ENCODE assay signal across 18 cellular contexts in genomic region chr1:2177946-2178538, GRCh38. TPM values are rescaled to one million over a fixed set of nuclear protein-coding genes. Genes with fewer than 3 reads are reported as not detected.
DNase-seq lines count a peak whose midpoint lies in the region; ATAC-seq, FAIRE-seq and TF ChIP-seq lines count a peak whose summit lies in the region.
"Had no signal": no experiment of that assay in that cellular context is flagged by ENCODE, and none has a peak within 500 bp of the region (broad histone marks: within the 10 kb centered on the region; RNA-seq: fewer than 3 reads in every experiment).

No MANE protein-coding gene starts in this region.

- CTCF ChIA-PET in HepG2 (lab: Yijun Ruan, JAX; ENCODE audit: low intra/inter-chr PET ratio, low total read pairs) = no interaction called here

- in situ Hi-C loops in HepG2 (cut with HindIII; ENCODE audit: extremely low pct_ligation_motif_present, low pct_unique_long_range_greater_than_20kb) = loop anchor here (25.0 kb wide), 1 partner anchor 334 kb away; no protein-coding TSS in a partner anchor

- H4K20me1 ChIP-seq in HepG2 (ENCODE audit: insufficient read depth, low read length) = no peaks in the 10 kb centered on the region; the same call in 1 of the 2 replicates

- H3K4me2 ChIP-seq in HepG2 (ENCODE audit: low read depth, low read length) (no peak overlapping the region), mesenchymal stem cell (ENCODE audit: low read length, poor library complexity, severe bottlenecking) (no peak overlapping the region)
- H3K4me2 ChIP-seq: BLaER1 had no signal

- no peak overlapping the region for H3K18ac ChIP-seq in mesenchymal stem cell (ENCODE audit: low read depth in 1 of 2, low read length in 2 of 2)

- H3K27ac ChIP-seq in HepG2 (ENCODE audit: extremely low read length, insufficient read depth, low read length) (no peak overlapping the region), right lobe of liver (no peak overlapping the region), mesenchymal stem cell (ENCODE audit: low read length, poor library complexity, severe bottlenecking) (no peak overlapping the region), esophagus muscularis mucosa (replicated peaks in 1 of 4) (no peak overlapping the region)
- H3K27ac ChIP-seq: BLaER1, HL-60 had no signal

- no peak overlapping the region for H3K4me3 ChIP-seq in HepG2 (replicated peaks in 1 of 3; ENCODE audit: insufficient read depth in 1 of 3, low read depth in 2 of 3, low read length in 3 of 3)
- no peak overlapping the region for H3K4me3 ChIP-seq in right lobe of liver
- H3K4me3 ChIP-seq in bronchial epithelial cell (ENCODE audit: low read depth, low read length) = no peak overlapping the region
- no peak overlapping the region for H3K4me3 ChIP-seq in mesenchymal stem cell (ENCODE audit: insufficient read depth in 1 of 2, low read depth in 1 of 2, low read length in 2 of 2)
- H3K4me3 ChIP-seq in esophagus muscularis mucosa = no peak overlapping the region
- H3K4me3 ChIP-seq: BLaER1 had no signal

- peak overlapping the region; percentile 45 for H3K27ac Mint-ChIP-seq in progenitor cell of endocrine pancreas

- H3K9me3 ChIP-seq in HepG2 (ENCODE audit: low read length) (no peaks in the 10 kb centered on the region), right lobe of liver (no peaks in the 10 kb centered on the region), mesenchymal stem cell (ENCODE audit: control insufficient read depth, low read length) (no peaks in the 10 kb centered on the region), esophagus muscularis mucosa (no peaks in the 10 kb centered on the region)
- H3K9me3 ChIP-seq: BLaER1, Caco-2 had no signal

- no peak overlapping the region for H3K23ac ChIP-seq in mesenchymal stem cell (ENCODE audit: low read length in 2 of 2)

- DNase-seq in HepG2 (ENCODE audit: low spot score) = no peak
- DNase-seq in right lobe of liver = no peak
- no peak for DNase-seq in bronchial epithelial cell (ENCODE audit: low read depth)
- DNase-seq in mesenchymal stem cell = no peak
- no peak for DNase-seq in progenitor cell of endocrine pancreas (ENCODE audit: low spot score, unreplicated experiment)
- DNase-seq in esophagus muscularis mucosa (ENCODE audit: extremely low spot score) = no peak
- DNase-seq: 8988T; AML-193; Caco-2; CD8-positive, alpha-beta memory T cell; DND-41; GDM1 had no signal

- H2BK12ac ChIP-seq in mesenchymal stem cell (ENCODE audit: low read length in 2 of 2) = no peak overlapping the region

- no peaks in the 10 kb centered on the region for H3K79me1 ChIP-seq in mesenchymal stem cell (replicated peaks; ENCODE audit: low read length, poor library complexity, severe bottlenecking)

- no TSS peak for BruUV-seq in HepG2 (replicated peaks; lab: Mats Ljungman, UMichigan)

- H3K9ac ChIP-seq in HepG2 (ENCODE audit: insufficient read depth, low read depth, low read length) (no peak overlapping the region), mesenchymal stem cell (ENCODE audit: low read length) (no peak overlapping the region)
- H3K9ac ChIP-seq: BLaER1 had no signal

- no peak overlapping the region for H3K4me3 Mint-ChIP-seq in progenitor cell of endocrine pancreas (ENCODE audit: low read depth)
- H3K4me3 Mint-ChIP-seq: CD8-positive, alpha-beta memory T cell had no signal

- H4K91ac ChIP-seq in mesenchymal stem cell (ENCODE audit: low read length) = no peak overlapping the region

- no peaks in the 10 kb centered on the region for H3K79me2 ChIP-seq in HepG2 (ENCODE audit: insufficient read depth, low read length)

- H3K14ac ChIP-seq in mesenchymal stem cell (ENCODE audit: low read length in 2 of 2) = peak overlapping the region in 1 of 2 experiments; percentile 13

- H3K4me1 ChIP-seq in HepG2 (ENCODE audit: insufficient read depth, low read length) = no peaks in the 10 kb centered on the region
- H3K4me1 ChIP-seq in right lobe of liver = no peaks in the 10 kb centered on the region
- peaks cover 17% of the 10 kb centered on the region for H3K4me1 ChIP-seq in mesenchymal stem cell (ENCODE audit: control insufficient read depth, insufficient read depth, low read depth, low read length)
- peaks cover 5 to 21% (median 11%) of the 10 kb centered on the region in 4 donors for H3K4me1 ChIP-seq in esophagus muscularis mucosa
- H3K4me1 ChIP-seq: Caco-2 had no signal

- peak overlapping the region; percentile 38 for H4K8ac ChIP-seq in mesenchymal stem cell (ENCODE audit: low read length)

- H3K9me3 Mint-ChIP-seq in progenitor cell of endocrine pancreas (ENCODE audit: low read depth) = no peaks in the 10 kb centered on the region
- H3K9me3 Mint-ChIP-seq: CD8-positive, alpha-beta memory T cell had no signal

- no peak for TF ChIP-seq CTCF in HepG2 (CRISPR knock-in tag; IDR thresholded peaks at IDR 0.05)
- no peak for TF ChIP-seq CTCF in right lobe of liver (IDR thresholded peaks at IDR 0.05)
- no peak for TF ChIP-seq CTCF in bronchial epithelial cell (IDR thresholded peaks at IDR 0.05; ENCODE audit: insufficient read depth, low read length, severe bottlenecking)
- TF ChIP-seq CTCF in progenitor cell of endocrine pancreas (IDR thresholded peaks at IDR 0.05; ENCODE audit: unreplicated experiment) = no peak
- no peak for TF ChIP-seq CTCF in esophagus muscularis mucosa (IDR thresholded peaks at IDR 0.05)

- H2AK5ac ChIP-seq in mesenchymal stem cell (ENCODE audit: low read length, severe bottlenecking) = no peak overlapping the region

- H3K27me3 ChIP-seq in HepG2 (ENCODE audit: control insufficient read depth in 1 of 2, insufficient read depth in 2 of 2, low read length in 2 of 2) (no peaks in the 10 kb centered on the region), right lobe of liver (no peaks in the 10 kb centered on the region), bronchial epithelial cell (ENCODE audit: control insufficient read depth, insufficient read depth, low read length) (no peaks in the 10 kb centered on the region), mesenchymal stem cell (ENCODE audit: control insufficient read depth in 1 of 2, insufficient read depth in 1 of 2, low read length in 2 of 2) (peaks cover 0 to 26% of the 10 kb centered on the region in 2 experiments), esophagus muscularis mucosa (no peaks in the 10 kb centered on the region)
- H3K27me3 ChIP-seq: BLaER1 had no signal

- no peaks in the 10 kb centered on the region for H3K4me1 Mint-ChIP-seq in progenitor cell of endocrine pancreas (ENCODE audit: low read depth)

- TF ChIP-seq RAD21 in HepG2 (CRISPR knock-in tag; IDR thresholded peaks at IDR 0.05) = no peak

- H2AFZ ChIP-seq in HepG2 (ENCODE audit: low read length) (no peak overlapping the region), mesenchymal stem cell (ENCODE audit: low read depth, low read length) (no peak overlapping the region)

- 94% methylated on average over 17 of the region's 18 CpGs for WGBS in HepG2 (ENCODE audit: low lambda C conversion rate)
- 75% methylated on average over 2 of the region's 18 CpGs for WGBS in right lobe of liver (ENCODE audit: insufficient coverage, low coverage, low lambda C conversion rate, missing lambda C conversion rate)
- 92% methylated on average over 18 of the region's 18 CpGs for WGBS in mesenchymal stem cell
- WGBS in esophagus muscularis mucosa = 89% methylated on average over 18 of the region's 18 CpGs

- ATAC-seq in HepG2 = no peak
- no peak for ATAC-seq in right lobe of liver
- no peak for ATAC-seq in GM21423 (IDR thresholded peaks at IDR 0.05; ENCODE audit: unreplicated experiment)
- no peak for ATAC-seq in HG02840 (IDR thresholded peaks at IDR 0.05; ENCODE audit: low FRiP score, unreplicated experiment)

- TF ChIP-seq POLR2A in HepG2 (IDR thresholded peaks at IDR 0.05; ENCODE audit: insufficient read depth in 1 of 2, low read depth in 2 of 2, low read length in 2 of 2) (no peak), right lobe of liver (IDR thresholded peaks at IDR 0.05) (no peak), esophagus muscularis mucosa (IDR thresholded peaks at IDR 0.05; ENCODE audit: low read depth) (no peak)

- H3K36me3 ChIP-seq in HepG2 (replicated peaks in 1 of 2; ENCODE audit: control insufficient read depth in 1 of 2, insufficient read depth in 2 of 2, low read length in 2 of 2) (peaks cover 24 to 54% of the 10 kb centered on the region in 2 experiments), right lobe of liver (no peaks in the 10 kb centered on the region), bronchial epithelial cell (ENCODE audit: control insufficient read depth, insufficient read depth, low read length) (peaks cover 13% of the 10 kb centered on the region), mesenchymal stem cell (ENCODE audit: control insufficient read depth in 1 of 2, insufficient read depth in 2 of 2, low read depth in 1 of 2, low read length in 2 of 2) (peaks cover 0 to 84% of the 10 kb centered on the region in 2 experiments), esophagus muscularis mucosa (peaks cover 0 to 15% (median 3%) of the 10 kb centered on the region in 4 donors)

- peaks cover 16% of the 10 kb centered on the region for H3K36me3 Mint-ChIP-seq in progenitor cell of endocrine pancreas (ENCODE audit: insufficient read depth)

- intact Hi-C loops in HepG2 (cut with micrococcal nuclease; ENCODE audit: unreplicated experiment) = no loop called here
- intact Hi-C loops in right lobe of liver (cut with DNase I) = no loop called here
- intact Hi-C loops in esophagus muscularis mucosa (cut with DNase I) = no loop called here

- H3K4ac ChIP-seq in mesenchymal stem cell (ENCODE audit: low read depth in 1 of 2, low read length in 2 of 2) = no peak overlapping the region

- POLR2A ChIA-PET in HepG2 (lab: Yijun Ruan, JAX) = no interaction called here

- FAIRE-seq in HepG2 (lab: Jason Lieb, UNC) (no peak), bronchial epithelial cell (lab: Jason Lieb, UNC) (peak; percentile 88)
- FAIRE-seq: GM19239, H54 had no signal

- no peak overlapping the region for H2BK120ac ChIP-seq in mesenchymal stem cell (ENCODE audit: low read depth, low read length)

- no peak overlapping the region for H2BK15ac ChIP-seq in mesenchymal stem cell (ENCODE audit: low read depth, poor library complexity, severe bottlenecking)

- no peaks in the 10 kb centered on the region for H3K27me3 Mint-ChIP-seq in progenitor cell of endocrine pancreas
- H3K27me3 Mint-ChIP-seq: CD8-positive, alpha-beta memory T cell had no signal

- no peak overlapping the region for H2BK5ac ChIP-seq in mesenchymal stem cell (ENCODE audit: low read depth, low read length, poor library complexity, severe bottlenecking)

- no peak for TF ChIP-seq EP300 in HepG2 (IDR thresholded peaks at IDR 0.05; ENCODE audit: low read depth in 2 of 2, low read length in 2 of 2)
- TF ChIP-seq EP300 in HepG2 (CRISPR knock-in tag; IDR thresholded peaks at IDR 0.05; ENCODE audit: borderline replicate concordance) = no peak
- TF ChIP-seq EP300 in esophagus muscularis mucosa (IDR thresholded peaks at IDR 0.05) = no peak

RNA-seq across cellular contexts. Expression of gene FAAP20, which starts 16.5 kb away (rescaled TPM):
- total RNA-seq in HepG2 (2016; rRNA removed; fragmentation: Illumina TruSeq; extraction: Trizol) (10.4 and 10.8 TPM in 2 replicates), right lobe of liver (10 to 100 TPM; 18.9 to 26.0 (median 24.4) TPM), bronchial epithelial cell (14.2 and 15.0 TPM in 2 replicates), progenitor cell of endocrine pancreas (74.3 and 77.9 TPM in 2 replicates), esophagus muscularis mucosa (10 to 100 TPM; 37.9 to 81.7 (median 55.7) TPM)
- total RNA-seq in HepG2 (2016; cell fraction: cytosol; rRNA removed; fragmentation: Illumina TruSeq; extraction: Trizol; ENCODE audit: low read depth) = 25.8 and 31.3 TPM in 2 replicates
- total RNA-seq in HepG2 (2016; cell fraction: insoluble cytoplasmic fraction; rRNA removed; fragmentation: Illumina TruSeq; extraction: Trizol) = 9.1 and 10.5 TPM in 2 replicates
- 30.5 and 36.7 TPM in 2 replicates for total RNA-seq in HepG2 (2016; cell fraction: membrane; rRNA removed; fragmentation: Illumina TruSeq; extraction: Trizol)
- 7.4 and 9.0 TPM in 2 replicates for total RNA-seq in HepG2 (2016; cell fraction: nucleus; rRNA removed; fragmentation: Illumina TruSeq; extraction: Trizol)
- polyA plus RNA-seq in HepG2 (2011; rRNA removed) = 9.6 and 14.4 TPM in 2 replicates
- polyA plus RNA-seq in HepG2 (2011; cell fraction: cytosol; rRNA removed) = 8.7 and 21.7 TPM in 2 replicates
- polyA plus RNA-seq in HepG2 (2011; cell fraction: nucleus; rRNA removed) = 37.4 and 44.6 TPM in 2 replicates
- 24.2 and 24.5 TPM in 2 replicates for polyA plus RNA-seq in HepG2 (2012)
- 237 and 239 TPM in 2 replicates for polyA plus RNA-seq in HepG2 (2016; cell fraction: cytosol; fragmentation: Illumina TruSeq; extraction: Trizol; ENCODE audit: low read depth)
- 38.7 and 46.2 TPM in 2 replicates for polyA plus RNA-seq in HepG2 (2016; cell fraction: insoluble cytoplasmic fraction; fragmentation: Illumina TruSeq; extraction: Trizol; ENCODE audit: low read depth)
- polyA plus RNA-seq in HepG2 (2016; cell fraction: membrane; fragmentation: Illumina TruSeq; extraction: Trizol; ENCODE audit: low read depth) = 156 and 163 TPM in 2 replicates
- 44.5 and 50.9 TPM in 2 replicates for polyA plus RNA-seq in HepG2 (2016; cell fraction: nucleus; fragmentation: Illumina TruSeq; extraction: Trizol; ENCODE audit: insufficient read depth, low read depth)
- 3.5 and 6.2 TPM in 2 replicates for polyA minus RNA-seq in HepG2 (2011; rRNA and poly(A)+ RNA removed; ENCODE audit: low replicate concordance)
- polyA minus RNA-seq in HepG2 (2011; cell fraction: cytosol; rRNA and poly(A)+ RNA removed) = 5.6 and 7.3 TPM in 2 replicates
- polyA minus RNA-seq in HepG2 (2011; cell fraction: nucleus; rRNA and poly(A)+ RNA removed) = 6.3 and 6.6 TPM in 2 replicates
- 84.5 TPM for polyA plus RNA-seq in mesenchymal stem cell (2013, experiment 1 of 2)
- 86.1 TPM for polyA plus RNA-seq in mesenchymal stem cell (2013, experiment 2 of 2)

RNA-seq across cellular contexts. Expression of gene SKI, which starts 50.1 kb away (rescaled TPM):
- 6.9 and 9.6 TPM in 2 replicates for total RNA-seq in HepG2 (2016; rRNA removed; fragmentation: Illumina TruSeq; extraction: Trizol)
- total RNA-seq in HepG2 (2016; cell fraction: cytosol; rRNA removed; fragmentation: Illumina TruSeq; extraction: Trizol; ENCODE audit: low read depth) = 3.4 and 6.3 TPM in 2 replicates
- total RNA-seq in HepG2 (2016; cell fraction: insoluble cytoplasmic fraction; rRNA removed; fragmentation: Illumina TruSeq; extraction: Trizol) = 7.7 and 7.9 TPM in 2 replicates
- 4.6 and 5.7 TPM in 2 replicates for total RNA-seq in HepG2 (2016; cell fraction: membrane; rRNA removed; fragmentation: Illumina TruSeq; extraction: Trizol)
- 10.6 and 12.2 TPM in 2 replicates for total RNA-seq in HepG2 (2016; cell fraction: nucleus; rRNA removed; fragmentation: Illumina TruSeq; extraction: Trizol)
- 4.7 and 5.9 TPM in 2 replicates for polyA plus RNA-seq in HepG2 (2011; rRNA removed)
- polyA plus RNA-seq in HepG2 (2011; cell fraction: cytosol; rRNA removed) = 3.8 and 4.2 TPM in 2 replicates
- 20.3 and 21.2 TPM in 2 replicates for polyA plus RNA-seq in HepG2 (2011; cell fraction: nucleus; rRNA removed)
- 10.1 and 12.3 TPM in 2 replicates for polyA plus RNA-seq in HepG2 (2012)
- polyA plus RNA-seq in HepG2 (2016; cell fraction: cytosol; fragmentation: Illumina TruSeq; extraction: Trizol; ENCODE audit: low read depth) = 0.60 and 0.83 TPM in 2 replicates
- polyA plus RNA-seq in HepG2 (2016; cell fraction: insoluble cytoplasmic fraction; fragmentation: Illumina TruSeq; extraction: Trizol; ENCODE audit: low read depth) = 16.7 and 23.3 TPM in 2 replicates
- 3.7 and 4.4 TPM in 2 replicates for polyA plus RNA-seq in HepG2 (2016; cell fraction: membrane; fragmentation: Illumina TruSeq; extraction: Trizol; ENCODE audit: low read depth)
- 33.8 and 34.3 TPM in 2 replicates for polyA plus RNA-seq in HepG2 (2016; cell fraction: nucleus; fragmentation: Illumina TruSeq; extraction: Trizol; ENCODE audit: insufficient read depth, low read depth)
- 4.4 and 14.7 TPM in 2 replicates for polyA minus RNA-seq in HepG2 (2011; rRNA and poly(A)+ RNA removed; ENCODE audit: low replicate concordance)
- polyA minus RNA-seq in HepG2 (2011; cell fraction: cytosol; rRNA and poly(A)+ RNA removed) = 16.7 and 22.2 TPM in 2 replicates
- polyA minus RNA-seq in HepG2 (2011; cell fraction: nucleus; rRNA and poly(A)+ RNA removed) = 10.9 and 12.1 TPM in 2 replicates
- 10 to 100 TPM; 23.7 to 84.8 (median 31.4) TPM for total RNA-seq in right lobe of liver
- 8.4 and 9.2 TPM in 2 replicates for total RNA-seq in bronchial epithelial cell
- 43.3 TPM for polyA plus RNA-seq in mesenchymal stem cell (2013, experiment 1 of 2)
- polyA plus RNA-seq in mesenchymal stem cell (2013, experiment 2 of 2) = 44.2 TPM
- 56.2 and 59.4 TPM in 2 replicates for total RNA-seq in progenitor cell of endocrine pancreas
- total RNA-seq in esophagus muscularis mucosa = 100 to 1,000 TPM in 2 of 4 donors, 10 to 100 TPM in 2; 70.1 to 190 (median 124) TPM
